Comparison of ENCODE assay signal across 10 cellular contexts in genomic region chr2:11417946-11418585, GRCh38. TPM values are rescaled to one million over a fixed set of nuclear protein-coding genes. Genes with fewer than 3 reads are reported as not detected.
DNase-seq lines count a peak whose midpoint lies in the region; ATAC-seq and TF ChIP-seq lines count a peak whose summit lies in the region.
"Had no signal": no experiment of that assay in that cellular context is flagged by ENCODE, and none has a peak within 500 bp of the region (broad histone marks: within the 10 kb centered on the region; RNA-seq: fewer than 3 reads in every experiment).

No MANE protein-coding gene starts in this region.

- TF ChIP-seq RAD21 in SK-N-SH (IDR thresholded peaks at IDR 0.05; ENCODE audit: low read length) = peak; percentile 18; the same call in 1 of the 2 replicates

- DNase-seq in SK-N-SH = no peak
- DNase-seq in LoVo (ENCODE audit: low spot score) = peak; percentile 67
- DNase-seq in chondrocyte (ENCODE audit: low spot score) = no peak
- DNase-seq in psoas muscle = no peak
- no peak for DNase-seq in lower leg skin (ENCODE audit: low spot score in 2 of 2)
- no peak for DNase-seq in NCI-H524 treated with DMSO at 0.1 percent for 48 hours (lab: John Stamatoyannopoulos, UW)
- DNase-seq: stimulated activated CD4-positive, alpha-beta T cell treated with anti-CD3 and anti-CD28 coated beads, Interleukin-4, amount 100 ng/mL, for 24 hours had no signal

- WGBS in SK-N-SH (ENCODE audit: low lambda C conversion rate) = 50% methylated on average over 8 of the region's 8 CpGs
- WGBS in psoas muscle, 3 donors = 55 to 64% (median 59%) methylated on average over 8 of the region's 8 CpGs
- 59 to 67% methylated on average over 8 of the region's 8 CpGs for WGBS in lower leg skin, 2 donors

- ATAC-seq in SK-N-SH treated with all-trans-retinoic acid at 6 μM for 48 hours (no peak), psoas muscle (no peak), GM21423 (IDR thresholded peaks at IDR 0.05; ENCODE audit: unreplicated experiment) (no peak)

- intact Hi-C loops in psoas muscle (cut with DNase I) = no loop called here
- intact Hi-C loops in lower leg skin (cut with DNase I; ENCODE audit: low total_unique reads) = loop anchor here (10.0 kb wide), 1 partner anchor 183 kb away; no protein-coding TSS in a partner anchor

- TF ChIP-seq CTCF in SK-N-SH (IDR thresholded peaks at IDR 0.05) (peak; percentile 44), chondrocyte (IDR thresholded peaks at IDR 0.05) (peak; percentile 64), psoas muscle (IDR thresholded peaks at IDR 0.05) (peak; percentile 37), lower leg skin (IDR thresholded peaks at IDR 0.05) (no peak)

- no peak overlapping the region for H3K4me3 Mint-ChIP-seq in chondrocyte (ENCODE audit: unreplicated experiment)
- H3K4me3 Mint-ChIP-seq: CD4-positive, CD25-positive, alpha-beta regulatory T cell had no signal

- peaks cover 10% of the 10 kb centered on the region; the same call in 1 of the 2 replicates for H3K9me3 ChIP-seq in SK-N-SH
- H3K9me3 ChIP-seq in psoas muscle = no peaks in the 10 kb centered on the region

- no peak overlapping the region for H3K27ac Mint-ChIP-seq in chondrocyte (ENCODE audit: unreplicated experiment)
- H3K27ac Mint-ChIP-seq: CD4-positive, CD25-positive, alpha-beta regulatory T cell had no signal

- no peak for TF ChIP-seq EP300 in SK-N-SH (IDR thresholded peaks at IDR 0.05; ENCODE audit: borderline replicate concordance in 1 of 2, low read depth in 1 of 2, low read length in 1 of 2)

- H3K36me3 Mint-ChIP-seq in chondrocyte (ENCODE audit: low read depth) = peaks cover 5% of the 10 kb centered on the region
- H3K36me3 Mint-ChIP-seq: CD4-positive, CD25-positive, alpha-beta regulatory T cell had no signal

- H3F3A ChIP-seq in SK-N-SH (replicated peaks; ENCODE audit: insufficient read depth) = no peaks in the 10 kb centered on the region

- H3K4me2 ChIP-seq in SK-N-SH = no peak overlapping the region

- no peaks in the 10 kb centered on the region for H3K36me3 ChIP-seq in SK-N-SH (replicated peaks in 1 of 2; ENCODE audit: control insufficient read depth in 1 of 2, insufficient read depth in 2 of 2, low read length in 1 of 2)
- H3K36me3 ChIP-seq in psoas muscle (ENCODE audit: insufficient read depth in 1 of 2, low read depth in 1 of 2) = no peaks in the 10 kb centered on the region

- no peaks in the 10 kb centered on the region for H3K9me2 ChIP-seq in SK-N-SH

- H3K4me1 ChIP-seq in SK-N-SH (ENCODE audit: control insufficient read depth in 1 of 2, insufficient read depth in 2 of 2, low read depth in 1 of 2, low read length in 1 of 2) (peaks cover 0 to 2% of the 10 kb centered on the region in 2 experiments; a peak in 1 of 4 replicates), psoas muscle (peaks cover 19% of the 10 kb centered on the region)

- POLR2A ChIA-PET in SK-N-SH (lab: Yijun Ruan, JAX) = no interaction called here

- H3K27me3 ChIP-seq in SK-N-SH (ENCODE audit: insufficient read depth) (no peaks in the 10 kb centered on the region), psoas muscle (ENCODE audit: insufficient read depth in 3 of 3, low read length in 2 of 3) (no peaks in the 10 kb centered on the region)

- H3K27ac ChIP-seq in SK-N-SH (ENCODE audit: low read depth in 2 of 2, low read length in 1 of 2) (no peak overlapping the region), psoas muscle (no peak overlapping the region)

- H3K9ac ChIP-seq in SK-N-SH = no peak overlapping the region

- no peak for TF ChIP-seq POLR2A in lower leg skin (IDR thresholded peaks at IDR 0.05)

- CTCF ChIA-PET in SK-N-SH (lab: Yijun Ruan, JAX) = interaction anchor here (0.6 to 18.9 kb wide), 12 partner anchors 10 to 586 kb away, joined by 3 to 294 read pairs (median 4); a partner anchor contains a TSS

- no peaks in the 10 kb centered on the region for H3K79me2 ChIP-seq in SK-N-SH (ENCODE audit: insufficient read depth)

- peaks cover 12% of the 10 kb centered on the region for H3K4me1 Mint-ChIP-seq in chondrocyte (ENCODE audit: low read depth)
- H3K4me1 Mint-ChIP-seq: CD4-positive, CD25-positive, alpha-beta regulatory T cell had no signal

- H2AFZ ChIP-seq in SK-N-SH (ENCODE audit: low read depth) = no peak overlapping the region

- H3K9me3 Mint-ChIP-seq in chondrocyte (ENCODE audit: low read depth) = peaks cover 8% of the 10 kb centered on the region

- H3K4me3 ChIP-seq in SK-N-SH (ENCODE audit: low read depth in 2 of 2, low read length in 1 of 2) (no peak overlapping the region), psoas muscle (no peak overlapping the region), lower leg skin (ENCODE audit: low read depth, poor library complexity, severe bottlenecking) (no peak overlapping the region)

- H3K27me3 Mint-ChIP-seq in chondrocyte (ENCODE audit: low read depth) = no peaks in the 10 kb centered on the region

- no peaks in the 10 kb centered on the region for H4K20me1 ChIP-seq in SK-N-SH (ENCODE audit: insufficient read depth)

TF ChIP-seq in SK-N-SH, 30 proteins besides CTCF, POLR2A, EP300 and RAD21:
- TF ChIP-seq PBX3 (IDR thresholded peaks at IDR 0.05) (no peak), RFX5 (IDR thresholded peaks at IDR 0.05; ENCODE audit: low read length) (no peak)

TF ChIP-seq in SK-N-SH treated with all-trans-retinoic acid at 6 μM for 48 hours, 23 proteins besides CTCF, POLR2A, EP300 and RAD21 (continues in another document):
- TF ChIP-seq ZFP30 (CRISPR knock-in tag; IDR thresholded peaks at IDR 0.05) = no peak
- TF ChIP-seq POU6F1 (CRISPR knock-in tag; IDR thresholded peaks at IDR 0.05; ENCODE audit: borderline replicate concordance, low read depth) = no peak
- no peak for TF ChIP-seq ZFP3 (CRISPR knock-in tag; IDR thresholded peaks at IDR 0.05)
- TF ChIP-seq ZNF565 (CRISPR knock-in tag; conservative IDR thresholded peaks at IDR 0.05; ENCODE audit: low read depth) = no peak
- no peak for TF ChIP-seq ZNF70 (CRISPR knock-in tag; IDR thresholded peaks at IDR 0.05)
- TF ChIP-seq TCF4 (CRISPR knock-in tag; IDR thresholded peaks at IDR 0.05; ENCODE audit: borderline replicate concordance) = no peak
- TF ChIP-seq RARB (CRISPR knock-in tag; IDR thresholded peaks at IDR 0.05) = no peak
- TF ChIP-seq SNAI2 (CRISPR knock-in tag; IDR thresholded peaks at IDR 0.05) = no peak
- TF ChIP-seq ZC3H10 (CRISPR knock-in tag; IDR thresholded peaks at IDR 0.05) = no peak
- TF ChIP-seq ARNTL (CRISPR knock-in tag; IDR thresholded peaks at IDR 0.05; ENCODE audit: borderline replicate concordance, low read depth) = no peak
- no peak for TF ChIP-seq GLIS3 (CRISPR knock-in tag; IDR thresholded peaks at IDR 0.05)
- no peak for TF ChIP-seq OSR1 (CRISPR knock-in tag; IDR thresholded peaks at IDR 0.05)
- no peak for TF ChIP-seq PATZ1 (CRISPR knock-in tag; IDR thresholded peaks at IDR 0.05; ENCODE audit: borderline replicate concordance)
- no peak for TF ChIP-seq CREB5 (CRISPR knock-in tag; IDR thresholded peaks at IDR 0.05; ENCODE audit: low read depth)

RNA-seq across cellular contexts. Expression of gene E2F6, which starts 47.9 kb away (rescaled TPM):
- polyA plus RNA-seq in SK-N-SH (2012; rRNA removed) (15.3 and 19.7 TPM in 2 replicates), psoas muscle (10 to 100 TPM; 20.7 to 56.4 (median 31.3) TPM)
- polyA plus RNA-seq in SK-N-SH (2012; cell fraction: cytosol; rRNA removed) = 18.9 and 19.2 TPM in 2 replicates
- 28.1 and 36.0 TPM in 2 replicates for polyA plus RNA-seq in SK-N-SH (2012; cell fraction: nucleus; rRNA removed)
- total RNA-seq in chondrocyte (14.2 to 17.7 TPM (median 15.1 TPM) in 3 replicates), psoas muscle (10 to 100 TPM; 19.5 to 38.4 (median 25.7) TPM), lower leg skin (10 to 100 TPM; 10.1 to 18.2 (median 13.4) TPM)

Comparison
In these comparisons a context has a peak if more than half of its experiments do, and no peak if none do; other contexts are left out.
1. CTCF ChIP-seq: peak in SK-N-SH (single experiment), chondrocyte (single experiment) and psoas muscle (single experiment); none in lower leg skin (0 of 3).